16 cellular contexts compared by ENCODE assay signal in the genomic region with DNA sequence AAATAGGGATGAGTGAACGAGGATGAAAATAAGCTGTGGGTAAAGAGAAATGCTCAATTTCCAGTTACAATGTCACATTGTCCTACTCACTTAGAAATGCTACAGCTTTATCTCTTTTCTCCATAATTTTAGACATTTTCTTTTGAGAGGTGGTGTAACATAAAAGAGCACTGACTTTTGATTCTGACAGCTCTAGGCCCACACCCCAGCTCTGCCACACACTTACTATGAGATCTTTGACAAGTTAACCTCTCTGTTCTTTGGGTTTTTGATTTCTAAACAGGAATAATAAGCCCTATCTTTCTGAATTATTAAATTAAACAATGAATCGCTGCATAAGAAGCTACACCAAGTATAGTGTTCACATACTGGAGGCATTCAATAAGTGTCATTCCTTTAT.
DNase-seq lines count a peak whose midpoint lies in the region; ATAC-seq, FAIRE-seq and TF ChIP-seq lines count a peak whose summit lies in the region.
"Had no signal": no experiment of that assay in that cellular context is flagged by ENCODE, and none has a peak within 500 bp of the region (broad histone marks: within the 10 kb centered on the region; RNA-seq: fewer than 3 reads in every experiment).

No MANE protein-coding gene starts in this region.

- no peak overlapping the region for H3K4me2 ChIP-seq in astrocyte (ENCODE audit: low read length)
- H3K4me2 ChIP-seq: A549 had no signal

- TF ChIP-seq CTCF in astrocyte (IDR thresholded peaks at IDR 0.05; ENCODE audit: insufficient read depth, low read depth, low read length), result no peak
- TF ChIP-seq CTCF in mesothelial cell of epicardium (IDR thresholded peaks at IDR 0.05; ENCODE audit: unreplicated experiment), result no peak
- TF ChIP-seq CTCF in neural crest cell (conservative IDR thresholded peaks at IDR 0.05), result no peak
- TF ChIP-seq CTCF in type B pancreatic cell (conservative IDR thresholded peaks at IDR 0.05), result no peak

- H3K4me1 ChIP-seq in astrocyte (ENCODE audit: insufficient read depth, low read length), result peaks cover 8% of the 10 kb centered on the region

- H3K27me3 ChIP-seq in astrocyte (ENCODE audit: insufficient read depth, low read length), result peaks cover 3% of the 10 kb centered on the region
- H3K27me3 ChIP-seq: BE2C had no signal

- H3K27ac ChIP-seq in astrocyte (ENCODE audit: low read depth, low read length), result no peak overlapping the region
- H3K27ac ChIP-seq: A549, C4-2B, GM23248 had no signal

- ATAC-seq in HG03159 (IDR thresholded peaks at IDR 0.05; ENCODE audit: unreplicated experiment) (no peak), GM18520 (IDR thresholded peaks at IDR 0.05; ENCODE audit: unreplicated experiment) (no peak)
- ATAC-seq: A549, GM12878, HCT116 had no signal

- no peak overlapping the region for H2AFZ ChIP-seq in astrocyte (ENCODE audit: low read depth, low read length)
- H2AFZ ChIP-seq: GM23248 had no signal

- no peaks in the 10 kb centered on the region for H3K79me2 ChIP-seq in astrocyte (ENCODE audit: insufficient read depth, low read length)

- DNase-seq in astrocyte (ENCODE audit: low read depth) (no peak), mesothelial cell of epicardium (ENCODE audit: low spot score in 2 of 2, unreplicated experiment in 2 of 2) (no peak), neural crest cell (ENCODE audit: low read depth, low spot score) (no peak), type B pancreatic cell (ENCODE audit: extremely low spot score, unreplicated experiment) (no peak), NCI-H748 treated with DMSO at 0.1 percent for 48 hours (lab: John Stamatoyannopoulos, UW) (no peak)
- DNase-seq: BE2C; CD4-positive, alpha-beta memory T cell had no signal

- peak overlapping the region; percentile 19 for H3K27ac Mint-ChIP-seq in astrocyte (ENCODE audit: unreplicated experiment)
- H3K27ac Mint-ChIP-seq in mesothelial cell of epicardium, result peak overlapping the region; percentile 37
- H3K27ac Mint-ChIP-seq in neural crest cell (ENCODE audit: unreplicated experiment), result peak overlapping the region; percentile 7
- peak overlapping the region; percentile 63 for H3K27ac Mint-ChIP-seq in type B pancreatic cell
- H3K27ac Mint-ChIP-seq: CD4-positive, alpha-beta memory T cell had no signal

- no peaks in the 10 kb centered on the region for H3K9me3 Mint-ChIP-seq in astrocyte (ENCODE audit: unreplicated experiment)
- H3K9me3 Mint-ChIP-seq in mesothelial cell of epicardium, result no peaks in the 10 kb centered on the region
- H3K9me3 Mint-ChIP-seq in neural crest cell, result no peaks in the 10 kb centered on the region
- H3K9me3 Mint-ChIP-seq in type B pancreatic cell, result no peaks in the 10 kb centered on the region
- H3K9me3 Mint-ChIP-seq: CD4-positive, alpha-beta memory T cell had no signal

- H3K4me3 ChIP-seq in astrocyte (ENCODE audit: insufficient read depth, low read depth, low read length), result no peak overlapping the region
- H3K4me3 ChIP-seq: A549, GM12878, GM23248 had no signal

- no peaks in the 10 kb centered on the region for H3K9me3 ChIP-seq in astrocyte (ENCODE audit: insufficient read depth, low read depth, low read length)
- H3K9me3 ChIP-seq: A549, BE2C had no signal

- H3K27me3 Mint-ChIP-seq in astrocyte (ENCODE audit: low read depth, unreplicated experiment) (no peaks in the 10 kb centered on the region), mesothelial cell of epicardium (ENCODE audit: low read depth) (no peaks in the 10 kb centered on the region), neural crest cell (ENCODE audit: low read depth) (no peaks in the 10 kb centered on the region), type B pancreatic cell (no peaks in the 10 kb centered on the region)

- no peak for FAIRE-seq in astrocyte (lab: Jason Lieb, UNC)
- FAIRE-seq: A549, GM12878, GM18507, H54 had no signal

- H3K4me3 Mint-ChIP-seq in astrocyte (ENCODE audit: unreplicated experiment) (no peak overlapping the region), mesothelial cell of epicardium (no peak overlapping the region), neural crest cell (no peak overlapping the region), type B pancreatic cell (no peak overlapping the region)
- H3K4me3 Mint-ChIP-seq: CD4-positive, alpha-beta memory T cell had no signal

- no peak overlapping the region for H3K9ac ChIP-seq in astrocyte (ENCODE audit: low read length)
- H3K9ac ChIP-seq: GM23248 had no signal

- H3K36me3 Mint-ChIP-seq in astrocyte (ENCODE audit: low read depth, unreplicated experiment) (no peaks in the 10 kb centered on the region), mesothelial cell of epicardium (no peaks in the 10 kb centered on the region), neural crest cell (ENCODE audit: low read depth) (no peaks in the 10 kb centered on the region), type B pancreatic cell (peaks cover 9% of the 10 kb centered on the region)
- H3K36me3 Mint-ChIP-seq: CD4-positive, alpha-beta memory T cell had no signal

- H3K4me1 Mint-ChIP-seq in astrocyte (ENCODE audit: low read depth, unreplicated experiment), result peaks cover 32% of the 10 kb centered on the region
- peaks cover 49% of the 10 kb centered on the region for H3K4me1 Mint-ChIP-seq in mesothelial cell of epicardium
- H3K4me1 Mint-ChIP-seq in neural crest cell, result peaks cover 42% of the 10 kb centered on the region
- peaks cover 39% of the 10 kb centered on the region for H3K4me1 Mint-ChIP-seq in type B pancreatic cell (ENCODE audit: unreplicated experiment)
- H3K4me1 Mint-ChIP-seq: CD4-positive, alpha-beta memory T cell had no signal

- H4K20me1 ChIP-seq in astrocyte (ENCODE audit: insufficient read depth, low read length), result no peaks in the 10 kb centered on the region

- no peaks in the 10 kb centered on the region for H3K36me3 ChIP-seq in astrocyte (ENCODE audit: insufficient read depth, low read length)
- H3K36me3 ChIP-seq: BE2C had no signal

Comparison
In these comparisons a context has a peak if more than half of its experiments do, and no peak if none do; other contexts are left out.
1. H3K27ac Mint-ChIP-seq: peak in every context shown above with its lines; median percentile 63 in type B pancreatic cell; 37 in mesothelial cell of epicardium; 19 in astrocyte; 7 in neural crest cell.